ENCODE assay signal across 8 cellular contexts in the genomic region with DNA sequence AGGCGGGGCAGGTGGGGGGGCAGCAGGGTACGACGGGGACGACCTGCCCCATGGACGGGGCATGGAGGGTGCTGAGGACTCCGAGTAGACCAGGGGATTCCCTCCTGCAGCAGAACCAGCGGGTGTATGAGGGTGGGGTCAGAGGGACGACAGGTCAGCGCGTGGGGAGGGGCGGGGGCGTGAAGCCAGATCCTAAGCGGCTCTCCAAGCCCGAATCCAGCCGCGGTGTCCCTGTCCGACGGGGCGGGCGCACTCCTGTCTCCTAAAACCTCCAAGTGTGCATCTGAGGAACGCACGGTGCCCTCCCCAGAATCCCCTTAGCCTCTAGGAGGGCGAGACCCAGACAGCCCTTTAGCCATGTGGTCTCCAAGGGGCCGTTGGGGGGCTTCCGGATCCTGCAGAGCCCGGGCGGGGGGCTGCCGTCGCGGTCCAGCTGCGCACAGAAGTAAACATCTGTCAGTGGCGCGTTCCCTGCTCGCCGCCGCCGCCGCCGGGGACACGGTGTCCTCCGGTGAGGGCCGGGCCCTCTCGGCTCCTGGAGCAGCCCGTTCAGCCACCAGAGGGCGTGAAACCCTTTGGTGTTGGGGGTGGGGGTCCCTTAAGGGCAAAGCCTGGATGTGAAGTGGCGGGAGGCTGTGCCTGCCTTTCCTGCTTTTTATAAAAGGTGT. TPM values are rescaled to one million over a fixed set of nuclear protein-coding genes. Genes with fewer than 3 reads are reported as not detected.
DNase-seq lines count a peak whose midpoint lies in the region; ATAC-seq and TF ChIP-seq lines count a peak whose summit lies in the region.

No MANE protein-coding gene starts in this region.

- POLR2A ChIA-PET in activated CD4-positive, alpha-beta memory T cell treated with anti-CD3 and anti-CD28 coated beads, Interleukin-2, amount 10 ng/mL, durations not matched to agents 7 days and 5 days (lab: Charles Lee) = interaction anchor here (1.2 kb wide), 1 partner anchor 23 kb away, joined by 3 read pairs; no protein-coding TSS in a partner anchor

- peak; percentile 84 for DNase-seq in AG08396 (ENCODE audit: low spot score)
- DNase-seq in GM20000 (ENCODE audit: low spot score) = peak; percentile 80
- peak; percentile 48 for DNase-seq in NCI-H460 (ENCODE audit: extremely low read depth, low read depth)
- DNase-seq in activated CD4-positive, alpha-beta memory T cell treated with anti-CD3 and anti-CD28 coated beads, Interleukin-2, amount 10 ng/mL, durations not matched to agents 7 days and 5 days = peak; percentile 52
- peak; percentile 51 for DNase-seq in epithelial cell of esophagus (ENCODE audit: low read depth)
- peak; percentile 45 for DNase-seq in naive B cell

- H3K27me3 Mint-ChIP-seq in activated CD4-positive, alpha-beta memory T cell treated with anti-CD3 and anti-CD28 coated beads, Interleukin-2, amount 10 ng/mL, durations not matched to agents 7 days and 5 days = peaks cover 35% of the 10 kb centered on the region
- peaks cover 0 to 38% (median 20%) of the 10 kb centered on the region in 3 donors for H3K27me3 Mint-ChIP-seq in naive B cell

- CTCF ChIA-PET in activated CD4-positive, alpha-beta memory T cell treated with anti-CD3 and anti-CD28 coated beads, Interleukin-2, amount 10 ng/mL, durations not matched to agents 7 days and 5 days (lab: Charles Lee) = no interaction called here

- H3K4me3 Mint-ChIP-seq in activated CD4-positive, alpha-beta memory T cell treated with anti-CD3 and anti-CD28 coated beads, Interleukin-2, amount 10 ng/mL, durations not matched to agents 7 days and 5 days = no peak overlapping the region
- peak overlapping the region in 7 of 8 donors; percentile 53 to 87 (median 70) for H3K4me3 Mint-ChIP-seq in naive B cell

- H3K36me3 Mint-ChIP-seq in activated CD4-positive, alpha-beta memory T cell treated with anti-CD3 and anti-CD28 coated beads, Interleukin-2, amount 10 ng/mL, durations not matched to agents 7 days and 5 days (ENCODE audit: low read depth) = no peaks in the 10 kb centered on the region
- no peaks in the 10 kb centered on the region for H3K36me3 Mint-ChIP-seq in naive B cell

- no peak overlapping the region for H3K4me3 ChIP-seq in epithelial cell of esophagus (ENCODE audit: low read length)

- TF ChIP-seq CTCF in GM20000 (IDR thresholded peaks at IDR 0.05; ENCODE audit: extremely low read depth, missing control alignments) (peak; percentile 45), epithelial cell of esophagus (IDR thresholded peaks at IDR 0.05; ENCODE audit: insufficient read depth, low read depth, low read length, missing control alignments) (peak; percentile 65)

- ATAC-seq in naive B cell (ENCODE audit: low read depth in 2 of 2) (peak; percentile 21 to 24), GM18861 (IDR thresholded peaks at IDR 0.05; ENCODE audit: unreplicated experiment) (no peak), GM19397 (IDR thresholded peaks at IDR 0.05; ENCODE audit: unreplicated experiment) (no peak)

- H3K4me1 Mint-ChIP-seq in activated CD4-positive, alpha-beta memory T cell treated with anti-CD3 and anti-CD28 coated beads, Interleukin-2, amount 10 ng/mL, durations not matched to agents 7 days and 5 days = peaks cover 23% of the 10 kb centered on the region
- peaks cover 16 to 28% (median 19%) of the 10 kb centered on the region in 3 donors for H3K4me1 Mint-ChIP-seq in naive B cell

- no peaks in the 10 kb centered on the region for H3K9me3 Mint-ChIP-seq in activated CD4-positive, alpha-beta memory T cell treated with anti-CD3 and anti-CD28 coated beads, Interleukin-2, amount 10 ng/mL, durations not matched to agents 7 days and 5 days
- H3K9me3 Mint-ChIP-seq in naive B cell = no peaks in the 10 kb centered on the region

- H3K27ac Mint-ChIP-seq in activated CD4-positive, alpha-beta memory T cell treated with anti-CD3 and anti-CD28 coated beads, Interleukin-2, amount 10 ng/mL, durations not matched to agents 7 days and 5 days = no peak overlapping the region
- peak overlapping the region in 2 of 6 donors; percentile 54 to 80 for H3K27ac Mint-ChIP-seq in naive B cell

RNA-seq across cellular contexts. Expression of a gene that starts 0.7 kb away (rescaled TPM):
- 0.32 and 1.0 TPM in 2 replicates for total RNA-seq in NCI-H460 (2014; rRNA removed; shearing (Covaris generic))
- 0.26 TPM in 1 of 2 replicates, not detected in the other for polyA plus RNA-seq in NCI-H460 (2014; cell fraction: nucleus; rRNA removed)
- under 1 TPM; 0.20 to 0.43 TPM for total RNA-seq in activated CD4-positive, alpha-beta memory T cell treated with anti-CD3 and anti-CD28 coated beads, Interleukin-2, amount 10 ng/mL, durations not matched to agents 7 days and 5 days
- polyA plus RNA-seq in naive B cell (ENCODE audit: low read depth in 6 of 6) = under 1 TPM in 2 of 6 donors, not detected in 4; 0.28 to 0.29 TPM

RNA-seq across cellular contexts. Expression of a gene that starts 14.6 kb away (rescaled TPM):
- total RNA-seq in NCI-H460 (2014; rRNA removed; shearing (Covaris generic)) = 36.4 and 39.9 TPM in 2 replicates
- polyA plus RNA-seq in NCI-H460 (2014; cell fraction: nucleus; rRNA removed) = 136 and 152 TPM in 2 replicates
- total RNA-seq in activated CD4-positive, alpha-beta memory T cell treated with anti-CD3 and anti-CD28 coated beads, Interleukin-2, amount 10 ng/mL, durations not matched to agents 7 days and 5 days = 10 to 100 TPM; 38.3 to 42.1 TPM
- polyA plus RNA-seq in naive B cell (ENCODE audit: low read depth in 6 of 6) = 10 to 100 TPM; 27.1 to 45.2 (median 35.5) TPM

RNA-seq across cellular contexts. Expression of a gene that starts 21.1 kb away (rescaled TPM):
- 1.2 and 1.3 TPM in 2 replicates for total RNA-seq in NCI-H460 (2014; rRNA removed; shearing (Covaris generic))
- polyA plus RNA-seq in NCI-H460 (2014; cell fraction: nucleus; rRNA removed) = 10.9 and 12.9 TPM in 2 replicates
- 1 to 10 TPM; 2.3 to 2.4 TPM for total RNA-seq in activated CD4-positive, alpha-beta memory T cell treated with anti-CD3 and anti-CD28 coated beads, Interleukin-2, amount 10 ng/mL, durations not matched to agents 7 days and 5 days
- under 1 TPM in 3 of 6 donors, not detected in 3; 0.25 to 0.28 (median 0.25) TPM for polyA plus RNA-seq in naive B cell (ENCODE audit: low read depth in 6 of 6)

RNA-seq across cellular contexts. Expression of a gene that starts 33.9 kb away (rescaled TPM):
- total RNA-seq in NCI-H460 (2014; rRNA removed; shearing (Covaris generic)) = not detected in 2 replicates
- not detected in 2 replicates for polyA plus RNA-seq in NCI-H460 (2014; cell fraction: nucleus; rRNA removed)
- not detected for total RNA-seq in activated CD4-positive, alpha-beta memory T cell treated with anti-CD3 and anti-CD28 coated beads, Interleukin-2, amount 10 ng/mL, durations not matched to agents 7 days and 5 days
- not detected for polyA plus RNA-seq in naive B cell (ENCODE audit: low read depth in 6 of 6)

RNA-seq across cellular contexts. Expression of a gene that starts 45.6 kb away (rescaled TPM):
- not detected in 2 replicates for total RNA-seq in NCI-H460 (2014; rRNA removed; shearing (Covaris generic))
- polyA plus RNA-seq in NCI-H460 (2014; cell fraction: nucleus; rRNA removed) = not detected in 2 replicates
- not detected for total RNA-seq in activated CD4-positive, alpha-beta memory T cell treated with anti-CD3 and anti-CD28 coated beads, Interleukin-2, amount 10 ng/mL, durations not matched to agents 7 days and 5 days
- not detected for polyA plus RNA-seq in naive B cell (ENCODE audit: low read depth in 6 of 6)

Comparison
In these comparisons a context has a peak if more than half of its experiments do, and no peak if none do; other contexts are left out.
1. ATAC-seq: peak in naive B cell (2 of 2); none in GM18861 (single experiment) and GM19397 (single experiment).
2. Peak in every context shown above with its lines, with median percentiles within 50 percentile points of each other: DNase-seq.